Comparison of ENCODE assay signal across 1 cellular context in genomic region chr6:54204921-54205511, GRCh38.
TF ChIP-seq lines count a peak whose summit lies in the region.

No MANE protein-coding gene starts in this region.

TF ChIP-seq in neural cell, 6 proteins besides CTCF, POLR2A, EP300 and RAD21:
- TF ChIP-seq REST (IDR thresholded peaks at IDR 0.05; ENCODE audit: borderline replicate concordance) (no peak), EZH2 (IDR thresholded peaks at IDR 0.05; ENCODE audit: borderline replicate concordance, insufficient read depth, low read length, poor library complexity, severe bottlenecking) (no peak), POLR2AphosphoS5 (IDR thresholded peaks at IDR 0.05) (no peak), MXI1 (conservative IDR thresholded peaks at IDR 0.05; ENCODE audit: poor library complexity, severe bottlenecking) (no peak), SMC3 (conservative IDR thresholded peaks at IDR 0.05; ENCODE audit: poor library complexity) (no peak), TAF1 (IDR thresholded peaks at IDR 0.05; ENCODE audit: low read depth) (no peak)
